Comparison of ENCODE assay signal across 8 cellular contexts in genomic region chr11:74171630-74172465, GRCh38. TPM values are rescaled to one million over a fixed set of nuclear protein-coding genes. Genes with fewer than 3 reads are reported as not detected.
DNase-seq lines count a peak whose midpoint lies in the region; ATAC-seq, FAIRE-seq and TF ChIP-seq lines count a peak whose summit lies in the region.

No MANE protein-coding gene starts in this region.

- no peak for ATAC-seq in T-cell (replicated peaks in 1 of 4)

- H3K4me1 Mint-ChIP-seq in T-cell, result peaks cover 4 to 23% (median 19%) of the 10 kb centered on the region in 3 donors

- peak overlapping the region; percentile 87 for H3K27ac ChIP-seq in ectodermal cell (ENCODE audit: insufficient read depth, low read depth, low read length, poor library complexity, severe bottlenecking)
- H3K27ac ChIP-seq in neural cell (ENCODE audit: low read length), result peak overlapping the region; percentile 83

- TF ChIP-seq RAD21 in neural cell (conservative IDR thresholded peaks at IDR 0.05), result no peak

- peak overlapping the region; percentile 82 for H3K4me2 ChIP-seq in neural cell (ENCODE audit: low read length)

- POLR2A ChIA-PET in T-cell (lab: Charles Lee), result interaction anchor here in 1 of 2 donors (1.7 kb wide), 1 partner anchor 192 kb away, joined by 6 read pairs; no protein-coding TSS in a partner anchor

- 22 to 24% methylated on average over 10 of the region's 10 CpGs for WGBS in ectodermal cell, 2 experiments

- no peaks in the 10 kb centered on the region for H3F3A ChIP-seq in neural cell (ENCODE audit: insufficient read depth, low read length, poor library complexity, severe bottlenecking)

- H3K9me2 ChIP-seq in neural cell (ENCODE audit: insufficient read depth, low read length), result no peaks in the 10 kb centered on the region

- peaks cover 18% of the 10 kb centered on the region for H3K36me3 Mint-ChIP-seq in T-cell

- H3K27ac Mint-ChIP-seq in T-cell, result no peak overlapping the region

- H4K20me1 ChIP-seq in neural cell (ENCODE audit: insufficient read depth), result no peaks in the 10 kb centered on the region

- peak overlapping the region; percentile 78 for H3K9ac ChIP-seq in neural cell (ENCODE audit: low read length)

- TF ChIP-seq CTCF in neural cell (IDR thresholded peaks at IDR 0.05; ENCODE audit: poor library complexity, severe bottlenecking), result no peak

- TF ChIP-seq POLR2A in H54 (IDR thresholded peaks at IDR 0.05; ENCODE audit: low read depth, low read length), result no peak

- DNase-seq in CD1c-positive myeloid dendritic cell (ENCODE audit: extremely low spot score), result peak; percentile 32
- DNase-seq in NAMALWA (ENCODE audit: low spot score), result peak; percentile 15
- DNase-seq in GF-D8 (lab: John Stamatoyannopoulos, UW), result no peak
- no peak for DNase-seq in stimulated activated CD4-positive, alpha-beta T cell treated with anti-CD3 and anti-CD28 coated beads, Interleukin-15, amount 100 ng/mL, for 24 hours
- no peak for DNase-seq in T-cell
- DNase-seq in H54 (ENCODE audit: insufficient read length, low spot score), result no peak

- no peaks in the 10 kb centered on the region for H3K9me3 Mint-ChIP-seq in T-cell

- H3K36me3 ChIP-seq in ectodermal cell (ENCODE audit: control insufficient read depth, insufficient read depth, low read length), result peaks cover 2% of the 10 kb centered on the region
- no peaks in the 10 kb centered on the region for H3K36me3 ChIP-seq in neural cell (ENCODE audit: insufficient read depth, low read length)

- peak overlapping the region; percentile 58 for H2AFZ ChIP-seq in neural cell (ENCODE audit: low read depth, low read length)

- peaks cover 77% of the 10 kb centered on the region for H3K79me2 ChIP-seq in neural cell (replicated peaks; ENCODE audit: insufficient read depth, low read length)

- H3K4me1 ChIP-seq in ectodermal cell (ENCODE audit: control insufficient read depth, insufficient read depth, low read length), result peaks cover 20% of the 10 kb centered on the region

- no peak for TF ChIP-seq EP300 in neural cell (conservative IDR thresholded peaks at IDR 0.05; ENCODE audit: poor library complexity, severe bottlenecking)

- no peak for FAIRE-seq in H54 (lab: Jason Lieb, UNC)

- no peak overlapping the region for H3K4me3 Mint-ChIP-seq in T-cell

- H3K27me3 Mint-ChIP-seq in T-cell, result no peaks in the 10 kb centered on the region

- H3K27me3 ChIP-seq in ectodermal cell (ENCODE audit: control insufficient read depth, insufficient read depth, low read length, poor library complexity, severe bottlenecking) (no peaks in the 10 kb centered on the region), neural cell (ENCODE audit: insufficient read depth, low read depth, low read length) (no peaks in the 10 kb centered on the region)

- CTCF ChIA-PET in T-cell (lab: Charles Lee), result interaction anchor here in 1 of 2 donors (0.5 to 1.4 kb wide), 4 partner anchors 12 to 1172 kb away, joined by 3 to 4 read pairs (median 4); no protein-coding TSS in a partner anchor

- H3K9me3 ChIP-seq in ectodermal cell (ENCODE audit: control insufficient read depth, low read length), result no peaks in the 10 kb centered on the region
- H3K9me3 ChIP-seq in neural cell (ENCODE audit: low read length), result no peaks in the 10 kb centered on the region

- H3K4me3 ChIP-seq in ectodermal cell (ENCODE audit: insufficient read depth, low read depth, low read length) (peak overlapping the region; percentile 97), neural cell (ENCODE audit: low read length) (peak overlapping the region; percentile 75)

TF ChIP-seq in neural cell, 6 proteins besides CTCF, POLR2A, EP300 and RAD21:
- TF ChIP-seq REST (IDR thresholded peaks at IDR 0.05; ENCODE audit: borderline replicate concordance) (no peak), EZH2 (IDR thresholded peaks at IDR 0.05; ENCODE audit: borderline replicate concordance, insufficient read depth, low read length, poor library complexity, severe bottlenecking) (no peak), SMC3 (conservative IDR thresholded peaks at IDR 0.05; ENCODE audit: poor library complexity) (no peak), MXI1 (conservative IDR thresholded peaks at IDR 0.05; ENCODE audit: poor library complexity, severe bottlenecking) (no peak), TAF1 (IDR thresholded peaks at IDR 0.05; ENCODE audit: low read depth) (no peak), POLR2AphosphoS5 (IDR thresholded peaks at IDR 0.05) (no peak)

RNA-seq across cellular contexts. Expression of gene PPME1, which starts 0.8 kb away (rescaled TPM):
- polyA plus RNA-seq in ectodermal cell (2013, experiment 1 of 4), result 51.3 TPM
- polyA plus RNA-seq in ectodermal cell (2013, experiment 2 of 4), result 43.0 TPM
- polyA plus RNA-seq in ectodermal cell (2013, experiment 3 of 4), result 36.3 TPM
- 42.2 TPM for polyA plus RNA-seq in ectodermal cell (2013, experiment 4 of 4)
- polyA plus RNA-seq in neural cell, result 49.5 and 59.4 TPM in 2 replicates
- 57.0 and 70.4 TPM in 2 replicates for polyA minus RNA-seq in neural cell
- total RNA-seq in T-cell, result 10 to 100 TPM; 17.1 to 21.1 (median 18.6) TPM

RNA-seq across cellular contexts. Expression of gene C2CD3, which starts 1.0 kb away (rescaled TPM):
- 22.3 TPM for polyA plus RNA-seq in ectodermal cell (2013, experiment 1 of 4)
- 24.4 TPM for polyA plus RNA-seq in ectodermal cell (2013, experiment 2 of 4)
- polyA plus RNA-seq in ectodermal cell (2013, experiment 3 of 4), result 18.0 TPM
- 21.2 TPM for polyA plus RNA-seq in ectodermal cell (2013, experiment 4 of 4)
- polyA plus RNA-seq in neural cell, result 11.4 and 13.2 TPM in 2 replicates
- polyA minus RNA-seq in neural cell, result 42.3 and 43.1 TPM in 2 replicates
- 10 to 100 TPM; 37.0 to 47.7 (median 41.0) TPM for total RNA-seq in T-cell

Comparison
In these comparisons a context has a peak if more than half of its experiments do, and no peak if none do; other contexts are left out.
1. DNase-seq: peak in CD1c-positive myeloid dendritic cell (single experiment) and NAMALWA (single experiment); none in GF-D8 (single experiment), stimulated activated CD4-positive, alpha-beta T cell treated with anti-CD3 and anti-CD28 coated beads, Interleukin-15, amount 100 ng/mL, for 24 hours (single experiment), T-cell (0 of 34) and H54 (single experiment).